In genomic region chr2:233691443-233692433, GRCh38 we compare ENCODE assay signal across 23 cellular contexts. TPM values are rescaled to one million over a fixed set of nuclear protein-coding genes. Genes with fewer than 3 reads are reported as not detected.
DNase-seq lines count a peak whose midpoint lies in the region; ATAC-seq and TF ChIP-seq lines count a peak whose summit lies in the region.
"Had no signal": no experiment of that assay in that cellular context is flagged by ENCODE, and none has a peak within 500 bp of the region (broad histone marks: within the 10 kb centered on the region; RNA-seq: fewer than 3 reads in every experiment).

No MANE protein-coding gene starts in this region.

- no peaks in the 10 kb centered on the region for H3K36me3 ChIP-seq in duodenal mucosa (ENCODE audit: control insufficient read depth in 1 of 2, insufficient read depth in 2 of 2, low read length in 2 of 2)
- no peaks in the 10 kb centered on the region for H3K36me3 ChIP-seq in mucosa of rectum (ENCODE audit: control insufficient read depth in 2 of 2, insufficient read depth in 2 of 2, low read length in 2 of 2)
- no peaks in the 10 kb centered on the region for H3K36me3 ChIP-seq in tibial nerve
- no peaks in the 10 kb centered on the region for H3K36me3 ChIP-seq in upper lobe of right lung

- H3K4me1 Mint-ChIP-seq in activated T-helper 17 cell treated with anti-CD3 and anti-CD28 coated beads, Interleukin-2, amount 50 U/mL, for 72 hours = no peaks in the 10 kb centered on the region

- no peak for TF ChIP-seq POLR2A in tibial nerve (IDR thresholded peaks at IDR 0.05)

- H3K27me3 Mint-ChIP-seq in activated T-helper 17 cell treated with anti-CD3 and anti-CD28 coated beads, Interleukin-2, amount 50 U/mL, for 72 hours = peaks cover 12% of the 10 kb centered on the region

- H3K4me3 ChIP-seq in duodenal mucosa (ENCODE audit: low read depth in 1 of 2, low read length in 2 of 2) (peak overlapping the region; percentile 4 to 46), mucosa of rectum (ENCODE audit: low read length in 2 of 2) (peak overlapping the region in 1 of 2 donors; percentile 9), tibial nerve (no peak overlapping the region), upper lobe of right lung (no peak overlapping the region)
- H3K4me3 ChIP-seq: GM23248 had no signal

- H3K4me1 ChIP-seq in duodenal mucosa (ENCODE audit: control insufficient read depth in 1 of 2, insufficient read depth in 2 of 2, low read length in 2 of 2) (peaks cover 37 to 41% of the 10 kb centered on the region in 2 donors), mucosa of rectum (ENCODE audit: control insufficient read depth in 2 of 2, insufficient read depth in 2 of 2, low read length in 2 of 2) (peaks cover 27 to 28% of the 10 kb centered on the region in 2 donors), tibial nerve (no peaks in the 10 kb centered on the region), upper lobe of right lung (no peaks in the 10 kb centered on the region)

- WGBS in tibial nerve, 2 donors = 75 to 83% methylated on average over 9 to 11 of the region's 11 CpGs

- DNase-seq in NCI-H526 treated with DMSO at 0.1 percent for 48 hours (lab: John Stamatoyannopoulos, UW) (peak; percentile 26), tibial nerve (ENCODE audit: low spot score in 2 of 2) (no peak), upper lobe of right lung (no peak)
- DNase-seq: activated CD8-positive, alpha-beta memory T cell treated with anti-CD3 and anti-CD28 coated beads for 24 hours; activated T-cell treated with anti-CD3 and anti-CD28 coated beads, Interleukin-2, amount 50 U/mL, for 48 hours; AML-193; EL; foreskin fibroblast; GM23248; hypothalamus; islet precursor cell; mesendoderm; NCI-H82; T-helper 9 cell had no signal

- no peak for ATAC-seq in activated T-helper 17 cell treated with anti-CD3 and anti-CD28 coated beads, Interleukin-2, amount 50 U/mL, for 72 hours (replicated peaks)
- no peak for ATAC-seq in GM19455 (IDR thresholded peaks at IDR 0.05; ENCODE audit: unreplicated experiment)
- ATAC-seq in upper lobe of right lung = no peak
- ATAC-seq: activated CD4-positive, CD25-positive, alpha-beta regulatory T cell treated with anti-CD3 and anti-CD28 coated beads, Interleukin-2, amount 50 U/mL, for 24 hours; activated naive CD4-positive, alpha-beta T cell treated with anti-CD3 and anti-CD28 coated beads, Interleukin-2, amount 50 U/mL, for 72 hours; natural killer cell treated with Interleukin-12 subunit alpha and Interleukin-12 subunit beta and Interleukin-15 and Interleukin-18, amount 100 ng/mL, for 72 hours had no signal

- TF ChIP-seq EP300 in tibial nerve (IDR thresholded peaks at IDR 0.05) = no peak

- H3K9me3 ChIP-seq in duodenal mucosa (ENCODE audit: control insufficient read depth in 1 of 2, low read length in 2 of 2) = no peaks in the 10 kb centered on the region
- H3K9me3 ChIP-seq in mucosa of rectum (ENCODE audit: control insufficient read depth in 2 of 2, low read length in 2 of 2) = no peaks in the 10 kb centered on the region
- no peaks in the 10 kb centered on the region for H3K9me3 ChIP-seq in tibial nerve
- no peaks in the 10 kb centered on the region for H3K9me3 ChIP-seq in upper lobe of right lung

- intact Hi-C loops in upper lobe of right lung (cut with DNase I) = no loop called here

- no peak overlapping the region for H3K9ac ChIP-seq in duodenal mucosa (ENCODE audit: low read depth in 1 of 2, low read length in 2 of 2)
- peak overlapping the region in 1 of 2 donors; percentile 14 for H3K9ac ChIP-seq in mucosa of rectum (ENCODE audit: low read depth in 1 of 2, low read length in 2 of 2)
- H3K9ac ChIP-seq: GM23248 had no signal

- H3K27me3 ChIP-seq in duodenal mucosa (ENCODE audit: control insufficient read depth in 1 of 2, insufficient read depth in 2 of 2, low read length in 2 of 2) (no peaks in the 10 kb centered on the region), mucosa of rectum (ENCODE audit: control insufficient read depth in 2 of 2, insufficient read depth in 2 of 2, low read length in 2 of 2) (no peaks in the 10 kb centered on the region), tibial nerve (no peaks in the 10 kb centered on the region), upper lobe of right lung (no peaks in the 10 kb centered on the region)

- no peak overlapping the region for H3K27ac ChIP-seq in duodenal mucosa (ENCODE audit: low read depth, low read length)
- peak overlapping the region; percentile 63 to 70 for H3K27ac ChIP-seq in mucosa of rectum (ENCODE audit: low read depth in 2 of 2, low read length in 2 of 2)
- peak overlapping the region in 1 of 4 donors; percentile 1 for H3K27ac ChIP-seq in tibial nerve
- no peak overlapping the region for H3K27ac ChIP-seq in upper lobe of right lung
- H3K27ac ChIP-seq: GM23248 had no signal

- H3K36me3 Mint-ChIP-seq in activated T-helper 17 cell treated with anti-CD3 and anti-CD28 coated beads, Interleukin-2, amount 50 U/mL, for 72 hours (ENCODE audit: low read depth) = no peaks in the 10 kb centered on the region
- H3K36me3 Mint-ChIP-seq: activated naive CD4-positive, alpha-beta T cell treated with anti-CD3 and anti-CD28 coated beads, Interleukin-2, amount 50 U/mL, for 72 hours; natural killer cell treated with Interleukin-12 subunit alpha and Interleukin-12 subunit beta and Interleukin-15 and Interleukin-18, amount 100 ng/mL, for 72 hours had no signal

- H3K27ac Mint-ChIP-seq in activated T-helper 17 cell treated with anti-CD3 and anti-CD28 coated beads, Interleukin-2, amount 50 U/mL, for 72 hours = no peak overlapping the region
- H3K27ac Mint-ChIP-seq: activated naive CD4-positive, alpha-beta T cell treated with anti-CD3 and anti-CD28 coated beads, Interleukin-2, amount 50 U/mL, for 72 hours; natural killer cell treated with Interleukin-12 subunit alpha and Interleukin-12 subunit beta and Interleukin-15 and Interleukin-18, amount 100 ng/mL, for 72 hours had no signal

- TF ChIP-seq CTCF in tibial nerve (IDR thresholded peaks at IDR 0.05) (no peak), upper lobe of right lung (IDR thresholded peaks at IDR 0.05) (no peak)

- no peaks in the 10 kb centered on the region for H3K9me3 Mint-ChIP-seq in activated T-helper 17 cell treated with anti-CD3 and anti-CD28 coated beads, Interleukin-2, amount 50 U/mL, for 72 hours
- H3K9me3 Mint-ChIP-seq: activated naive CD4-positive, alpha-beta T cell treated with anti-CD3 and anti-CD28 coated beads, Interleukin-2, amount 50 U/mL, for 72 hours; natural killer cell treated with Interleukin-12 subunit alpha and Interleukin-12 subunit beta and Interleukin-15 and Interleukin-18, amount 100 ng/mL, for 72 hours had no signal

- H3K4me3 Mint-ChIP-seq in activated T-helper 17 cell treated with anti-CD3 and anti-CD28 coated beads, Interleukin-2, amount 50 U/mL, for 72 hours = no peak overlapping the region
- H3K4me3 Mint-ChIP-seq: natural killer cell treated with Interleukin-12 subunit alpha and Interleukin-12 subunit beta and Interleukin-15 and Interleukin-18, amount 100 ng/mL, for 72 hours had no signal

RNA-seq across cellular contexts. Expression of gene UGT1A6, which starts 1.0 kb away (rescaled TPM):
- under 1 TPM in 1 of 4 donors, not detected in 3; 0.39 TPM for total RNA-seq in tibial nerve
- total RNA-seq in activated T-helper 17 cell treated with anti-CD3 and anti-CD28 coated beads, Interleukin-2, amount 50 U/mL, for 72 hours = not detected
- total RNA-seq in upper lobe of right lung = 3.2 TPM
- total RNA-seq: activated naive CD4-positive, alpha-beta T cell treated with anti-CD3 and anti-CD28 coated beads, Interleukin-2, amount 50 U/mL, for 72 hours; GM23248; natural killer cell treated with Interleukin-12 subunit alpha and Interleukin-12 subunit beta and Interleukin-15 and Interleukin-18, amount 100 ng/mL, for 72 hours; SK-MEL-5; temporal lobe had no signal

RNA-seq across cellular contexts. Expression of gene UGT1A7, which starts 10.0 kb away (rescaled TPM):
- not detected for total RNA-seq in tibial nerve
- not detected for total RNA-seq in activated T-helper 17 cell treated with anti-CD3 and anti-CD28 coated beads, Interleukin-2, amount 50 U/mL, for 72 hours
- not detected for total RNA-seq in upper lobe of right lung
- total RNA-seq: activated naive CD4-positive, alpha-beta T cell treated with anti-CD3 and anti-CD28 coated beads, Interleukin-2, amount 50 U/mL, for 72 hours; GM23248; natural killer cell treated with Interleukin-12 subunit alpha and Interleukin-12 subunit beta and Interleukin-15 and Interleukin-18, amount 100 ng/mL, for 72 hours; SK-MEL-5; temporal lobe had no signal

RNA-seq across cellular contexts. Expression of gene UGT1A9, which starts 20.0 kb away (rescaled TPM):
- total RNA-seq in tibial nerve (not detected), upper lobe of right lung (not detected)
- under 1 TPM in 1 of 2 donors, not detected in 1; 0.19 TPM for total RNA-seq in activated T-helper 17 cell treated with anti-CD3 and anti-CD28 coated beads, Interleukin-2, amount 50 U/mL, for 72 hours
- total RNA-seq: activated naive CD4-positive, alpha-beta T cell treated with anti-CD3 and anti-CD28 coated beads, Interleukin-2, amount 50 U/mL, for 72 hours; GM23248; natural killer cell treated with Interleukin-12 subunit alpha and Interleukin-12 subunit beta and Interleukin-15 and Interleukin-18, amount 100 ng/mL, for 72 hours; SK-MEL-5; temporal lobe had no signal

RNA-seq across cellular contexts. Expression of gene UGT1A5, which starts 21.0 kb away (rescaled TPM):
- total RNA-seq in tibial nerve (not detected), upper lobe of right lung (not detected)
- not detected for total RNA-seq in activated T-helper 17 cell treated with anti-CD3 and anti-CD28 coated beads, Interleukin-2, amount 50 U/mL, for 72 hours
- total RNA-seq: activated naive CD4-positive, alpha-beta T cell treated with anti-CD3 and anti-CD28 coated beads, Interleukin-2, amount 50 U/mL, for 72 hours; GM23248; natural killer cell treated with Interleukin-12 subunit alpha and Interleukin-12 subunit beta and Interleukin-15 and Interleukin-18, amount 100 ng/mL, for 72 hours; SK-MEL-5; temporal lobe had no signal

RNA-seq across cellular contexts. Expression of gene UGT1A4, which starts 26.8 kb away (rescaled TPM):
- not detected for total RNA-seq in tibial nerve
- total RNA-seq in activated T-helper 17 cell treated with anti-CD3 and anti-CD28 coated beads, Interleukin-2, amount 50 U/mL, for 72 hours = not detected
- not detected for total RNA-seq in upper lobe of right lung
- total RNA-seq: activated naive CD4-positive, alpha-beta T cell treated with anti-CD3 and anti-CD28 coated beads, Interleukin-2, amount 50 U/mL, for 72 hours; GM23248; natural killer cell treated with Interleukin-12 subunit alpha and Interleukin-12 subunit beta and Interleukin-15 and Interleukin-18, amount 100 ng/mL, for 72 hours; SK-MEL-5; temporal lobe had no signal

Comparison
In these comparisons a context has a peak if more than half of its experiments do, and no peak if none do; other contexts are left out.
1. H3K27ac ChIP-seq: peak in mucosa of rectum (2 of 2); none in duodenal mucosa (single experiment) and upper lobe of right lung (single experiment).
2. H3K4me3 ChIP-seq: peak in duodenal mucosa (2 of 2); none in tibial nerve (0 of 4) and upper lobe of right lung (single experiment).